8 cellular contexts compared by ENCODE assay signal in genomic region chr1:31413405-31414005, GRCh38. TPM values are rescaled to one million over a fixed set of nuclear protein-coding genes. Genes with fewer than 3 reads are reported as not detected.
DNase-seq lines count a peak whose midpoint lies in the region; ATAC-seq and TF ChIP-seq lines count a peak whose summit lies in the region.

No MANE protein-coding gene starts in this region.

- TF ChIP-seq CTCF in HFFc6 (IDR thresholded peaks at IDR 0.05) (no peak), coronary artery (IDR thresholded peaks at IDR 0.05) (no peak), liver (IDR thresholded peaks at IDR 0.05; ENCODE audit: low read depth, low read length, missing input control) (no peak)

- H3K27ac Mint-ChIP-seq in HFFc6, result peak overlapping the region; percentile 89

- no peak for ATAC-seq in HG02970 (IDR thresholded peaks at IDR 0.05; ENCODE audit: low FRiP score, unreplicated experiment)

- WGBS in liver, result under 1% methylated on average over 56 of the region's 56 CpGs

- in situ Hi-C loops in Caki2 (cut with HindIII; ENCODE audit: low pct_unique_long_range_greater_than_20kb, low sequenced_read_pairs), result no loop called here

- DNase-seq in Caki2 (ENCODE audit: low read depth), result peak; percentile 57
- peak; percentile 48 for DNase-seq in HFFc6
- peak; percentile 51 to 72 for DNase-seq in SHP77 (lab: John Stamatoyannopoulos, UW)
- no peak for DNase-seq in coronary artery (ENCODE audit: low spot score)
- no peak for DNase-seq in NAMALWA (ENCODE audit: low spot score)

- no peaks in the 10 kb centered on the region for H3K27me3 Mint-ChIP-seq in HFFc6 (ENCODE audit: insufficient read depth)

- H3K9ac ChIP-seq in liver (ENCODE audit: low read depth in 1 of 2, low read length in 2 of 2), result peak overlapping the region; percentile 60 to 80
- peak overlapping the region in 4 of 5 donors; percentile 61 to 76 (median 71) for H3K9ac ChIP-seq in subcutaneous abdominal adipose tissue (ENCODE audit: low read length in 5 of 5)

- peaks cover 28% of the 10 kb centered on the region for H3K36me3 Mint-ChIP-seq in HFFc6 (ENCODE audit: low read depth)

- H3K27ac ChIP-seq in coronary artery, result no peak overlapping the region
- H3K27ac ChIP-seq in liver (ENCODE audit: low read depth in 1 of 2, low read length in 2 of 2), result peak overlapping the region; percentile 84 to 96
- no peak overlapping the region for H3K27ac ChIP-seq in subcutaneous abdominal adipose tissue (ENCODE audit: low read depth, low read length)

- H3K4me1 ChIP-seq in liver (ENCODE audit: control insufficient read depth in 4 of 4, insufficient read depth in 4 of 4, low read length in 3 of 4) (peaks cover 12 to 42% (median 25%) of the 10 kb centered on the region in 4 donors), subcutaneous abdominal adipose tissue (ENCODE audit: control insufficient read depth in 5 of 5, insufficient read depth in 5 of 5, low read length in 5 of 5) (peaks cover 0 to 16% (median 12%) of the 10 kb centered on the region in 5 donors)

- no peaks in the 10 kb centered on the region for H3K27me3 ChIP-seq in liver (ENCODE audit: control insufficient read depth in 4 of 4, insufficient read depth in 4 of 4, low read length in 3 of 4)
- H3K27me3 ChIP-seq in subcutaneous abdominal adipose tissue (ENCODE audit: control insufficient read depth in 5 of 5, insufficient read depth in 4 of 5, low read length in 5 of 5), result peaks cover 3 to 31% (median 24%) of the 10 kb centered on the region in 5 donors

- H3K4me1 Mint-ChIP-seq in HFFc6 (ENCODE audit: low read depth), result peaks cover 77% of the 10 kb centered on the region

- no peaks in the 10 kb centered on the region for H3K9me3 Mint-ChIP-seq in HFFc6

- H3K4me3 Mint-ChIP-seq in HFFc6, result peak overlapping the region; percentile 98

- no peaks in the 10 kb centered on the region for H3K9me3 ChIP-seq in liver (ENCODE audit: control insufficient read depth in 4 of 4, low read length in 3 of 4)
- no peaks in the 10 kb centered on the region for H3K9me3 ChIP-seq in subcutaneous abdominal adipose tissue (ENCODE audit: control insufficient read depth in 5 of 5, low read length in 5 of 5)

- peak overlapping the region; percentile 74 for H3K4me3 ChIP-seq in coronary artery
- peak overlapping the region; percentile 56 to 86 (median 80) for H3K4me3 ChIP-seq in liver (ENCODE audit: low read depth in 1 of 3, low read length in 3 of 3)
- peak overlapping the region; percentile 56 to 73 (median 66) for H3K4me3 ChIP-seq in subcutaneous abdominal adipose tissue (ENCODE audit: low read depth in 1 of 5, low read length in 5 of 5)

- no peak for TF ChIP-seq RAD21 in liver (IDR thresholded peaks at IDR 0.05)

- H3K36me3 ChIP-seq in liver (ENCODE audit: control insufficient read depth in 4 of 4, insufficient read depth in 3 of 4, low read depth in 1 of 4, low read length in 3 of 4) (no peaks in the 10 kb centered on the region), subcutaneous abdominal adipose tissue (ENCODE audit: control insufficient read depth in 5 of 5, insufficient read depth in 5 of 5, low read length in 5 of 5) (no peaks in the 10 kb centered on the region)

TF ChIP-seq in liver, 16 proteins besides CTCF, POLR2A, EP300 and RAD21:
- TF ChIP-seq HNF4A (conservative IDR thresholded peaks at IDR 0.05) (peak; percentile 17 to 25), HNF4G (IDR thresholded peaks at IDR 0.05) (no peak), RXRA (IDR thresholded peaks at IDR 0.05) (peak; percentile 23 to 24)
TF ChIP-seq in liver: peak in this region for 2.

RNA-seq across cellular contexts. Expression of gene SERINC2, which starts 0.5 kb away (rescaled TPM):
- total RNA-seq in Caki2 (2014; rRNA removed; shearing (Covaris generic); ENCODE audit: low replicate concordance), result 7.1 and 13.3 TPM in 2 replicates
- 100 to 1,000 TPM; 184 to 276 (median 207) TPM for total RNA-seq in HFFc6 (2021; fragmentation: NEBNext Ultra II Directional; extraction: Animal tissue kit (Norgen Biotek cat#: 25700))
- total RNA-seq in liver, result 10 to 100 TPM in 1 of 2 donors, 1 to 10 TPM in 1; 4.9 to 27.8 TPM
- polyA plus RNA-seq in liver, result 10 to 100 TPM; 49.6 to 66.4 TPM

RNA-seq across cellular contexts. Expression of gene FABP3, which starts 40.6 kb away (rescaled TPM):
- not detected in 2 replicates for total RNA-seq in Caki2 (2014; rRNA removed; shearing (Covaris generic); ENCODE audit: low replicate concordance)
- total RNA-seq in HFFc6 (2021; fragmentation: NEBNext Ultra II Directional; extraction: Animal tissue kit (Norgen Biotek cat#: 25700)), result 1 to 10 TPM; 1.4 to 3.3 (median 2.2) TPM
- total RNA-seq in liver, result 10 to 100 TPM in 1 of 2 donors, 1 to 10 TPM in 1; 4.2 to 28.2 TPM
- 1 to 10 TPM; 2.8 to 6.1 TPM for polyA plus RNA-seq in liver

Comparison
In these comparisons a context has a peak if more than half of its experiments do, and no peak if none do; other contexts are left out.
1. DNase-seq: peak in Caki2 (single experiment), HFFc6 (single experiment) and SHP77 (2 of 2); none in coronary artery (single experiment) and NAMALWA (single experiment).
2. H3K27ac ChIP-seq: peak in liver (2 of 2); none in coronary artery (0 of 2) and subcutaneous abdominal adipose tissue (single experiment).
3. RNA of gene SERINC2, which starts 0.5 kb away (total RNA-seq): 184 to 276 TPM in HFFc6; 4.9 to 27.8 TPM in liver and 7.1 to 13.3 TPM in Caki2; every median in the first group is over 4 times any median in the second.
4. Peak in every context shown above with its lines, with median percentiles within 50 percentile points of each other: H3K4me3 ChIP-seq.